ENCODE assay signal across 27 cellular contexts in the genomic region with DNA sequence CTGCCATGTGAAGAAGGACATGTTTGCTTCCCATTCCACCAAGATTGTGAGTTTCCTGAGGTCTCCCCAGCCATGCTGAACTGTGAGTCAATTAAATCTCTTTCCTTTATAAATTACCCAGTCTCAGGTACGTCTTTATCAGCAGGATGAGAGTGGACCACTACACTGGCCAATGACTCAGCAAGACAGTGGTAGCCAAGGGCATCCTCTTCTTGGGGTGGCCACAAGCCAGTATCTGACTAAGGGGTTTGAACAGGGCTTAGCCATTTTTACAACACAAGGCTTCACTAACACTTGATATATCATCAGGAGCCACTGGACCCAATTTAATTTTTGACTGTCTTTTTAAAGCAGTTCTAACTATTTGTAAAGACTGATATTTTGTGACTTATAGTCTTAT. TPM values are rescaled to one million over a fixed set of nuclear protein-coding genes. Genes with fewer than 3 reads are reported as not detected.
"Had no signal": no experiment of that assay in that cellular context is flagged by ENCODE, and none has a peak within 500 bp of the region (broad histone marks: within the 10 kb centered on the region; RNA-seq: fewer than 3 reads in every experiment).

No MANE protein-coding gene starts in this region.

- H3K27ac Mint-ChIP-seq: activated CD8-positive, alpha-beta memory T cell treated with anti-CD3 and anti-CD28 coated beads, Interleukin-2, amount 10 ng/mL, durations not matched to agents 7 days and 5 days; activated CD8-positive, alpha-beta T cell treated with anti-CD3 and anti-CD28 coated beads, Interleukin-2, amount 10 ng/mL, durations not matched to agents 7 days and 5 days; activated naive CD8-positive, alpha-beta T cell; activated T-cell treated with anti-CD3 and anti-CD28 coated beads, Interleukin-2, amount 50 U/mL, for 24 hours; activated T-helper 1 cell treated with anti-CD3 and anti-CD28 coated beads, Interleukin-12 subunit alpha, Interleukin-12 subunit beta, Interleukin-2, Interleukin-4 antibody, amounts not matched to agents 30 ng/mL and 10 ng/mL and 1 ng/mL, durations not matched to agents 14 hours and 24 hours and 36 hours; T-helper 17 cell; WTC11 had no signal

- FAIRE-seq: bronchial epithelial cell had no signal

- H3K4me1 Mint-ChIP-seq: activated CD8-positive, alpha-beta memory T cell treated with anti-CD3 and anti-CD28 coated beads, Interleukin-2, amount 10 ng/mL, durations not matched to agents 7 days and 5 days; central memory CD8-positive, alpha-beta T cell; T-helper 17 cell; WTC11 had no signal

- H3K4me3 Mint-ChIP-seq: activated CD8-positive, alpha-beta memory T cell treated with anti-CD3 and anti-CD28 coated beads, Interleukin-2, amount 10 ng/mL, durations not matched to agents 7 days and 5 days; activated CD8-positive, alpha-beta T cell treated with anti-CD3 and anti-CD28 coated beads, Interleukin-2, amount 10 ng/mL, durations not matched to agents 7 days and 5 days; activated naive CD8-positive, alpha-beta T cell; activated T-cell treated with anti-CD3 and anti-CD28 coated beads, Interleukin-2, amount 50 U/mL, for 24 hours; activated T-helper 1 cell treated with anti-CD3 and anti-CD28 coated beads, Interleukin-12 subunit alpha, Interleukin-12 subunit beta, Interleukin-2, Interleukin-4 antibody, amounts not matched to agents 30 ng/mL and 10 ng/mL and 1 ng/mL, durations not matched to agents 14 hours and 24 hours and 36 hours; central memory CD8-positive, alpha-beta T cell; T-helper 17 cell; WTC11 had no signal

- H3K9me3 Mint-ChIP-seq: activated T-cell treated with anti-CD3 and anti-CD28 coated beads, Interleukin-2, amount 50 U/mL, for 24 hours; activated T-helper 1 cell treated with anti-CD3 and anti-CD28 coated beads, Interleukin-12 subunit alpha, Interleukin-12 subunit beta, Interleukin-2, Interleukin-4 antibody, amounts not matched to agents 30 ng/mL and 10 ng/mL and 1 ng/mL, durations not matched to agents 14 hours and 24 hours and 36 hours; central memory CD8-positive, alpha-beta T cell; WTC11 had no signal

- H3K36me3 Mint-ChIP-seq: activated CD8-positive, alpha-beta memory T cell treated with anti-CD3 and anti-CD28 coated beads, Interleukin-2, amount 10 ng/mL, durations not matched to agents 7 days and 5 days; activated naive CD8-positive, alpha-beta T cell; WTC11 had no signal

- DNase-seq: activated CD4-positive, alpha-beta T cell treated with anti-CD3 and anti-CD28 coated beads for 48 hours; activated CD4-positive, alpha-beta T cell treated with anti-CD3 and anti-CD28 coated beads, Interleukin-2, amount 50 U/mL, for 4 hours; activated CD4-positive, CD25-positive, alpha-beta regulatory T cell treated with anti-CD3 and anti-CD28 coated beads, Interleukin-2, amount 50 U/mL, for 72 hours; activated CD8-positive, alpha-beta memory T cell treated with anti-CD3 and anti-CD28 coated beads, Interleukin-2, amount 10 ng/mL, durations not matched to agents 7 days and 5 days; activated CD8-positive, alpha-beta T cell treated with anti-CD3 and anti-CD28 coated beads, Interleukin-2, amount 10 ng/mL, durations not matched to agents 7 days and 5 days; activated effector memory CD4-positive, alpha-beta T cell treated with Interleukin-2 at 50 U/mL for 16 hours; activated naive CD4-positive, alpha-beta T cell; activated T-cell treated with anti-CD3 and anti-CD28 coated beads, Interleukin-2, amount 50 U/mL, for 24 hours; anterior cingulate cortex; MV-4-11; NCI-H1105; NCI-H1436; NCI-H1694 treated with DMSO at 0.1 percent for 48 hours; NCI-H2029 treated with DMSO at 0.1 percent for 48 hours; NCI-H446; NCI-H524; SIG-M5; T-helper 17 cell; T-helper 9 cell had no signal

RNA-seq across cellular contexts. Expression of a gene that starts 21.1 kb away (rescaled TPM):
- total RNA-seq: activated CD8-positive, alpha-beta memory T cell treated with anti-CD3 and anti-CD28 coated beads, Interleukin-2, amount 10 ng/mL, durations not matched to agents 7 days and 5 days; activated CD8-positive, alpha-beta T cell treated with anti-CD3 and anti-CD28 coated beads, Interleukin-2, amount 10 ng/mL, durations not matched to agents 7 days and 5 days; activated T-helper 1 cell treated with anti-CD3 and anti-CD28 coated beads, Interleukin-12 subunit alpha, Interleukin-12 subunit beta, Interleukin-2, Interleukin-4 antibody, amounts not matched to agents 30 ng/mL and 10 ng/mL and 1 ng/mL, durations not matched to agents 14 hours and 24 hours and 36 hours; LHCN-M2; MCF 10A; T-helper 17 cell; WTC11 had no signal

RNA-seq across cellular contexts. Expression of a gene that starts 30.5 kb away (rescaled TPM):
- total RNA-seq: activated CD8-positive, alpha-beta memory T cell treated with anti-CD3 and anti-CD28 coated beads, Interleukin-2, amount 10 ng/mL, durations not matched to agents 7 days and 5 days; activated CD8-positive, alpha-beta T cell treated with anti-CD3 and anti-CD28 coated beads, Interleukin-2, amount 10 ng/mL, durations not matched to agents 7 days and 5 days; activated T-helper 1 cell treated with anti-CD3 and anti-CD28 coated beads, Interleukin-12 subunit alpha, Interleukin-12 subunit beta, Interleukin-2, Interleukin-4 antibody, amounts not matched to agents 30 ng/mL and 10 ng/mL and 1 ng/mL, durations not matched to agents 14 hours and 24 hours and 36 hours; bronchial epithelial cell; LHCN-M2; MCF 10A; T-helper 17 cell; WTC11 had no signal
- polyA plus RNA-seq: adipose tissue had no signal

RNA-seq across cellular contexts. Expression of a gene that starts 47.3 kb away (rescaled TPM):
- total RNA-seq: activated CD8-positive, alpha-beta memory T cell treated with anti-CD3 and anti-CD28 coated beads, Interleukin-2, amount 10 ng/mL, durations not matched to agents 7 days and 5 days; activated CD8-positive, alpha-beta T cell treated with anti-CD3 and anti-CD28 coated beads, Interleukin-2, amount 10 ng/mL, durations not matched to agents 7 days and 5 days; activated T-helper 1 cell treated with anti-CD3 and anti-CD28 coated beads, Interleukin-12 subunit alpha, Interleukin-12 subunit beta, Interleukin-2, Interleukin-4 antibody, amounts not matched to agents 30 ng/mL and 10 ng/mL and 1 ng/mL, durations not matched to agents 14 hours and 24 hours and 36 hours; bronchial epithelial cell; LHCN-M2; MCF 10A; T-helper 17 cell; WTC11 had no signal
- polyA plus RNA-seq: adipose tissue had no signal

RNA-seq across cellular contexts. Expression of a gene that starts 57.7 kb away (rescaled TPM):
- total RNA-seq: activated CD8-positive, alpha-beta memory T cell treated with anti-CD3 and anti-CD28 coated beads, Interleukin-2, amount 10 ng/mL, durations not matched to agents 7 days and 5 days; activated CD8-positive, alpha-beta T cell treated with anti-CD3 and anti-CD28 coated beads, Interleukin-2, amount 10 ng/mL, durations not matched to agents 7 days and 5 days; activated T-helper 1 cell treated with anti-CD3 and anti-CD28 coated beads, Interleukin-12 subunit alpha, Interleukin-12 subunit beta, Interleukin-2, Interleukin-4 antibody, amounts not matched to agents 30 ng/mL and 10 ng/mL and 1 ng/mL, durations not matched to agents 14 hours and 24 hours and 36 hours; bronchial epithelial cell; LHCN-M2; MCF 10A; T-helper 17 cell; WTC11 had no signal

RNA-seq across cellular contexts. Expression of a gene that starts 59.7 kb away (rescaled TPM):
- total RNA-seq: activated CD8-positive, alpha-beta memory T cell treated with anti-CD3 and anti-CD28 coated beads, Interleukin-2, amount 10 ng/mL, durations not matched to agents 7 days and 5 days; activated CD8-positive, alpha-beta T cell treated with anti-CD3 and anti-CD28 coated beads, Interleukin-2, amount 10 ng/mL, durations not matched to agents 7 days and 5 days; activated T-helper 1 cell treated with anti-CD3 and anti-CD28 coated beads, Interleukin-12 subunit alpha, Interleukin-12 subunit beta, Interleukin-2, Interleukin-4 antibody, amounts not matched to agents 30 ng/mL and 10 ng/mL and 1 ng/mL, durations not matched to agents 14 hours and 24 hours and 36 hours; bronchial epithelial cell; LHCN-M2; T-helper 17 cell had no signal
